In the genomic region with DNA sequence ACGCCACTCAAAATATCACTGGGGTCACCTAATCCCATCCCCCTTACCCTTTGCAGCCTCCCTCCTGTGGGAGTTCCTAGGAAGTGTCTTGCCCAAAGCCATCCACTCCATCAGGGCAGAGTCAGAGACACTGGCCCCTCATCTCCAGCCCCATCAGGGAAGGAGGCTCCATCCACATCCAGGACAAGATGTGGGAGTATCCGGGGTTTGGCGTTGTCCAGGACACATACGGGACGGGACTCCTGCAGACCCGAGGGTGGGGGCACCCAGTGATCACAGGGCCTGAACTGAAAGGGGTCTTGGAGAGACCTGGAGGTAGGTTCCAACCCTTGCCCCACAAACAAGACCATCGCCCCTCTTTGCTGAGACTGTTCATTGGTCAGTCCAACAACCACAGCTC, we compare ENCODE assay signal across 23 cellular contexts.
DNase-seq lines count a peak whose midpoint lies in the region; ATAC-seq, FAIRE-seq and TF ChIP-seq lines count a peak whose summit lies in the region.
"Had no signal": no experiment of that assay in that cellular context is flagged by ENCODE, and none has a peak within 500 bp of the region (broad histone marks: within the 10 kb centered on the region; RNA-seq: fewer than 3 reads in every experiment).

No MANE protein-coding gene starts in this region.

- no peak overlapping the region for H3K4me3 Mint-ChIP-seq in osteocyte (ENCODE audit: unreplicated experiment)
- H3K4me3 Mint-ChIP-seq: B cell, CD14-positive monocyte, IgD-negative memory B cell had no signal

- H3K27me3 ChIP-seq in right atrium auricular region (no peaks in the 10 kb centered on the region), pancreas (no peaks in the 10 kb centered on the region)

- H3K9me3 Mint-ChIP-seq in osteocyte (ENCODE audit: unreplicated experiment), result no peaks in the 10 kb centered on the region
- H3K9me3 Mint-ChIP-seq: CD14-positive monocyte had no signal

- intact Hi-C loops in Right ventricle myocardium inferior (cut with DNase I), result no loop called here
- intact Hi-C loops in pancreas (cut with DNase I), result loop anchor here in 1 of 3 donors (10.0 kb wide), 1 partner anchor 1140 kb away; a partner anchor contains a TSS

- peaks cover 5% of the 10 kb centered on the region for H3K27me3 Mint-ChIP-seq in osteocyte (ENCODE audit: unreplicated experiment)

- TF ChIP-seq CTCF in right atrium auricular region (IDR thresholded peaks at IDR 0.05) (no peak), osteocyte (IDR thresholded peaks at IDR 0.05) (no peak), pancreas (IDR thresholded peaks at IDR 0.05) (no peak)

- H3K36me3 Mint-ChIP-seq in osteocyte (ENCODE audit: unreplicated experiment), result no peaks in the 10 kb centered on the region
- H3K36me3 Mint-ChIP-seq: CD14-positive monocyte, IgD-negative memory B cell had no signal

- whole genome bisulfite sequencing in pancreas, 2 donors, result 60 to 69% methylated on average over 7 of the region's 7 CpGs

- H3K4me3 ChIP-seq in right atrium auricular region, result no peak overlapping the region
- no peak overlapping the region for H3K4me3 ChIP-seq in pancreas
- H3K4me3 ChIP-seq: A549 had no signal

- H3K27ac ChIP-seq in right atrium auricular region, result no peak overlapping the region
- no peak overlapping the region for H3K27ac ChIP-seq in pancreas
- H3K27ac ChIP-seq: A549 had no signal

- H3K4me1 ChIP-seq in right atrium auricular region, result peaks cover 0 to 4% of the 10 kb centered on the region in 2 donors
- H3K4me1 ChIP-seq in pancreas, result no peaks in the 10 kb centered on the region
- H3K4me1 ChIP-seq: A549 had no signal

- no peak overlapping the region for H3K27ac Mint-ChIP-seq in osteocyte (ENCODE audit: unreplicated experiment)
- H3K27ac Mint-ChIP-seq: B cell, CD14-positive monocyte, IgD-negative memory B cell had no signal

- peak; percentile 21 for DNase-seq in right atrium auricular region (ENCODE audit: low spot score)
- DNase-seq in Right ventricle myocardium inferior (ENCODE audit: missing footprints), result no peak
- DNase-seq in islet precursor cell, result peak; percentile 41
- peak; percentile 81 for DNase-seq in osteocyte (ENCODE audit: extremely low spot score, unreplicated experiment)
- no peak for DNase-seq in pancreas
- DNase-seq in DMS153 (lab: John Stamatoyannopoulos, UW), result no peak
- DNase-seq: DMS53; GDM1; MV-4-11; NCI-H1694; NCI-H2081; NCI-H2171; NCI-H345; NCI-H524; NCI-H774; NK-92 treated with Interleukin-12 subunit alpha and Interleukin-12 subunit beta, amount 100 ng/mL, for 24 hours had no signal

- no peak for ATAC-seq in Right ventricle myocardium inferior
- no peak for ATAC-seq in pancreas
- no peak for ATAC-seq in GM18868 (IDR thresholded peaks at IDR 0.05; ENCODE audit: unreplicated experiment)
- no peak for ATAC-seq in GM18502 (IDR thresholded peaks at IDR 0.05; ENCODE audit: poor library complexity, unreplicated experiment)
- ATAC-seq: A549 had no signal

- H3K4me1 Mint-ChIP-seq in osteocyte (ENCODE audit: unreplicated experiment), result peaks cover 2% of the 10 kb centered on the region
- H3K4me1 Mint-ChIP-seq: B cell, CD14-positive monocyte had no signal

- H3K36me3 ChIP-seq in right atrium auricular region (no peaks in the 10 kb centered on the region), pancreas (no peaks in the 10 kb centered on the region)

- H3K9me3 ChIP-seq in right atrium auricular region (no peaks in the 10 kb centered on the region), pancreas (no peaks in the 10 kb centered on the region)
- H3K9me3 ChIP-seq: A549 had no signal

- no peak for FAIRE-seq in pancreas (lab: Jason Lieb, UNC)
- FAIRE-seq: A549, GM19239 had no signal

Comparison
In these comparisons a context has a peak if more than half of its experiments do, and no peak if none do; other contexts are left out.
1. DNase-seq: peak in right atrium auricular region (single experiment), islet precursor cell (single experiment) and osteocyte (single experiment); none in Right ventricle myocardium inferior (single experiment), pancreas (0 of 6) and DMS153 (single experiment).